ENCODE assay signal across 35 cellular contexts in genomic region chr15:29291067-29291466, GRCh38. TPM values are rescaled to one million over a fixed set of nuclear protein-coding genes. Genes with fewer than 3 reads are reported as not detected.
A peak's percentile ranks its signal among the peaks of the same experiment; 100 is the strongest.
DNase-seq lines count a peak whose midpoint lies in the region; ATAC-seq, FAIRE-seq and TF ChIP-seq lines count a peak whose summit lies in the region.
"Had no signal": no experiment of that assay in that cellular context is flagged by ENCODE, and none has a peak within 500 bp of the region (broad histone marks: within the 10 kb centered on the region; RNA-seq: fewer than 3 reads in every experiment).

No MANE protein-coding gene starts in this region.

- TF ChIP-seq EP300 in HepG2 (IDR thresholded peaks at IDR 0.05; ENCODE audit: low read depth in 2 of 2, low read length in 2 of 2) (no peak), HepG2 (CRISPR knock-in tag; IDR thresholded peaks at IDR 0.05; ENCODE audit: borderline replicate concordance) (no peak), K562 (IDR thresholded peaks at IDR 0.05; ENCODE audit: low read length) (no peak), esophagus muscularis mucosa (IDR thresholded peaks at IDR 0.05) (no peak)

- H3K79me2 ChIP-seq in HepG2 (ENCODE audit: insufficient read depth, low read length): no peaks in the 10 kb centered on the region
- H3K79me2 ChIP-seq in K562 (ENCODE audit: control insufficient read depth, insufficient read depth, low read length): no peaks in the 10 kb centered on the region

- H4K8ac ChIP-seq in neuronal stem cell (ENCODE audit: low read depth, low read length): peak overlapping the region; percentile 56

- H4K91ac ChIP-seq in neuronal stem cell (ENCODE audit: low read depth, low read length, poor library complexity): no peak overlapping the region

- TF ChIP-seq RAD21 in HepG2 (CRISPR knock-in tag; IDR thresholded peaks at IDR 0.05): no peak
- TF ChIP-seq RAD21 in K562 (CRISPR knock-in tag; conservative IDR thresholded peaks at IDR 0.05 in 1 of 2, IDR thresholded peaks at IDR 0.05 in 1 of 2): no peak

- no peak overlapping the region for H3K4ac ChIP-seq in neuronal stem cell (ENCODE audit: low read length)

- BruUV-seq in HepG2 (replicated peaks; lab: Mats Ljungman, UMichigan) (no TSS peak), K562 (replicated peaks; lab: Mats Ljungman, UMichigan) (no TSS peak)

- FAIRE-seq in HepG2 (lab: Jason Lieb, UNC) (no peak), K562 (lab: Jason Lieb, UNC) (no peak)
- FAIRE-seq: A204.1, A549, D721Med had no signal

- H3K4me2 ChIP-seq in HepG2 (ENCODE audit: low read depth, low read length) (no peak overlapping the region), K562 (ENCODE audit: insufficient read depth, low read length) (no peak overlapping the region), neuronal stem cell (ENCODE audit: insufficient read depth, low read length, poor library complexity, severe bottlenecking) (no peak overlapping the region)
- H3K4me2 ChIP-seq: A549; BLaER1; BLaER1 treated with 17β-estradiol and CSF1 and Interleukin-3, amounts not matched to agents 10 nM and 100 nM had no signal

- no peak overlapping the region for H2BK5ac ChIP-seq in neuronal stem cell (ENCODE audit: low read length)

- H4K20me1 ChIP-seq in HepG2 (ENCODE audit: insufficient read depth, low read length) (no peaks in the 10 kb centered on the region), K562 (replicated peaks; ENCODE audit: control insufficient read depth, insufficient read depth, low read length) (no peaks in the 10 kb centered on the region)
- H4K20me1 ChIP-seq: BLaER1; BLaER1 treated with 17β-estradiol and CSF1 and Interleukin-3, amounts not matched to agents 10 nM and 100 nM had no signal

- TF ChIP-seq CTCF in HepG2 (CRISPR knock-in tag; IDR thresholded peaks at IDR 0.05) (no peak), right lobe of liver (IDR thresholded peaks at IDR 0.05) (no peak), K562 (IDR thresholded peaks at IDR 0.05 in 2 of 3, conservative IDR thresholded peaks at IDR 0.05 in 1 of 3; ENCODE audit: insufficient read depth in 2 of 3, low read depth in 1 of 3, low read length in 3 of 3) (no peak), esophagus muscularis mucosa (IDR thresholded peaks at IDR 0.05) (no peak)

- no peak for DNase-seq in HepG2 (ENCODE audit: low spot score)
- no peak for DNase-seq in right lobe of liver
- no peak for DNase-seq in K562 (ENCODE audit: extremely low read depth in 1 of 4, low spot score in 3 of 4)
- peak; percentile 70 for DNase-seq in esophagus muscularis mucosa (ENCODE audit: extremely low spot score)
- no peak for DNase-seq in neuronal stem cell (ENCODE audit: low spot score)
- DNase-seq in G401 (ENCODE audit: low spot score): no peak
- DNase-seq in dermis blood vessel endothelial cell: no peak
- DNase-seq: 8988T; ACHN; AML-193; BE2C; C1 segment of cervical spinal cord; Caco-2; Calu3; CD4-positive, alpha-beta memory T cell; CD4-positive, alpha-beta T cell; CD4-positive, CD25-positive, alpha-beta regulatory T cell; CD8-positive, alpha-beta memory T cell; CD8-positive, alpha-beta T cell; COR-L47; DMS 273 treated with DMSO at 0.1 percent for 48 hours; DMS153; DMS53; DMS79; DMS79 treated with DMSO at 0.1 percent for 48 hours; DND-41; EL had no signal

- no peak overlapping the region for H3K23ac ChIP-seq in neuronal stem cell (ENCODE audit: low read depth, low read length, poor library complexity)

- H2BK12ac ChIP-seq in neuronal stem cell (ENCODE audit: low read length): no peak overlapping the region

- no peak overlapping the region for H2AK5ac ChIP-seq in neuronal stem cell (ENCODE audit: low read depth, low read length)

- no peak for TF ChIP-seq POLR2A in HepG2 (IDR thresholded peaks at IDR 0.05; ENCODE audit: insufficient read depth in 1 of 2, low read depth in 2 of 2, low read length in 2 of 2)
- TF ChIP-seq POLR2A in right lobe of liver (IDR thresholded peaks at IDR 0.05): no peak
- TF ChIP-seq POLR2A in K562 (conservative IDR thresholded peaks at IDR 0.05): no peak
- no peak for TF ChIP-seq POLR2A in esophagus muscularis mucosa (IDR thresholded peaks at IDR 0.05; ENCODE audit: low read depth)

- H3K4me1 ChIP-seq in HepG2 (ENCODE audit: insufficient read depth, low read length) (no peaks in the 10 kb centered on the region), right lobe of liver (no peaks in the 10 kb centered on the region), K562 (replicated peaks in 1 of 2; ENCODE audit: control insufficient read depth in 2 of 2, insufficient read depth in 2 of 2, low read length in 2 of 2) (no peaks in the 10 kb centered on the region; a peak in 1 of 5 replicates), esophagus muscularis mucosa (peaks cover 0 to 11% (median 5%) of the 10 kb centered on the region in 4 donors), neuronal stem cell (ENCODE audit: control insufficient read depth in 2 of 2, insufficient read depth in 1 of 2, low read depth in 1 of 2, low read length in 2 of 2) (no peaks in the 10 kb centered on the region)
- H3K4me1 ChIP-seq: A549; BE2C; BLaER1; BLaER1 treated with 17β-estradiol and CSF1 and Interleukin-3, amounts not matched to agents 10 nM and 100 nM; Caco-2 had no signal

- POLR2A ChIA-PET in HepG2 (lab: Yijun Ruan, JAX): interaction anchor here (0.6 kb wide), 1 partner anchor 8 kb away, joined by 4 read pairs; no protein-coding TSS in a partner anchor
- POLR2A ChIA-PET in K562 (lab: Yijun Ruan, JAX): interaction anchor here (1.3 kb wide), 1 partner anchor 11 kb away, joined by 4 read pairs; no protein-coding TSS in a partner anchor

- H3K36me3 ChIP-seq in HepG2 (replicated peaks in 1 of 2; ENCODE audit: control insufficient read depth in 1 of 2, insufficient read depth in 2 of 2, low read length in 2 of 2): no peaks in the 10 kb centered on the region
- no peaks in the 10 kb centered on the region for H3K36me3 ChIP-seq in right lobe of liver
- no peaks in the 10 kb centered on the region for H3K36me3 ChIP-seq in K562 (ENCODE audit: control insufficient read depth, insufficient read depth, low read length)
- H3K36me3 ChIP-seq in esophagus muscularis mucosa: no peaks in the 10 kb centered on the region
- H3K36me3 ChIP-seq in neuronal stem cell (replicated peaks in 1 of 2; ENCODE audit: control insufficient read depth in 2 of 2, insufficient read depth in 2 of 2, low read length in 2 of 2): no peaks in the 10 kb centered on the region
- H3K36me3 ChIP-seq: BE2C; BLaER1; BLaER1 treated with 17β-estradiol and CSF1 and Interleukin-3, amounts not matched to agents 10 nM and 100 nM had no signal

- H3K14ac ChIP-seq in neuronal stem cell (ENCODE audit: low read length): no peak overlapping the region

- H3K79me1 ChIP-seq in neuronal stem cell (ENCODE audit: low read depth, low read length): no peaks in the 10 kb centered on the region

- H3K27me3 ChIP-seq in HepG2 (ENCODE audit: control insufficient read depth in 1 of 2, insufficient read depth in 2 of 2, low read length in 2 of 2) (peaks cover 0 to 20% of the 10 kb centered on the region in 2 experiments; a peak in 2 of 5 replicates), right lobe of liver (no peaks in the 10 kb centered on the region), K562 (ENCODE audit: control insufficient read depth in 2 of 2, insufficient read depth in 2 of 2, low read length in 2 of 2) (peaks cover 15 to 24% of the 10 kb centered on the region in 2 experiments), esophagus muscularis mucosa (no peaks in the 10 kb centered on the region), neuronal stem cell (ENCODE audit: control insufficient read depth in 3 of 3, insufficient read depth in 3 of 3, low read depth in 1 of 3, low read length in 3 of 3) (peaks cover 0 to 2% (median 0%) of the 10 kb centered on the region in 3 experiments)
- H3K27me3 ChIP-seq: BLaER1; BLaER1 treated with 17β-estradiol and CSF1 and Interleukin-3, amounts not matched to agents 10 nM and 100 nM had no signal

- no peaks in the 10 kb centered on the region for H3K9me3 ChIP-seq in HepG2 (ENCODE audit: low read length)
- no peaks in the 10 kb centered on the region for H3K9me3 ChIP-seq in right lobe of liver
- H3K9me3 ChIP-seq in K562 (replicated peaks; ENCODE audit: control insufficient read depth, insufficient read depth, low read depth, low read length): no peaks in the 10 kb centered on the region
- H3K9me3 ChIP-seq in esophagus muscularis mucosa: no peaks in the 10 kb centered on the region
- H3K9me3 ChIP-seq in neuronal stem cell (replicated peaks in 1 of 2; ENCODE audit: control insufficient read depth in 2 of 2, insufficient read depth in 1 of 2, low read depth in 1 of 2, low read length in 2 of 2): no peaks in the 10 kb centered on the region
- H3K9me3 ChIP-seq: A549; BE2C; BLaER1; BLaER1 treated with 17β-estradiol and CSF1 and Interleukin-3, amounts not matched to agents 10 nM and 100 nM; Caco-2 had no signal

- H2AFZ ChIP-seq in HepG2 (ENCODE audit: low read length) (no peak overlapping the region), K562 (ENCODE audit: low read depth, low read length) (no peak overlapping the region), neuronal stem cell (ENCODE audit: low read length) (no peak overlapping the region)

- 4% methylated on average over 2 of the region's 2 CpGs for WGBS in HepG2 (ENCODE audit: low lambda C conversion rate)
- 29% methylated on average over 2 of the region's 2 CpGs for WGBS in right lobe of liver (ENCODE audit: insufficient coverage, low coverage, low lambda C conversion rate, missing lambda C conversion rate)
- 3% methylated on average over 2 of the region's 2 CpGs for WGBS in K562 (ENCODE audit: insufficient coverage, low coverage, missing lambda C conversion rate)
- WGBS in esophagus muscularis mucosa: 96% methylated on average over 2 of the region's 2 CpGs
- no CpG with 5 or more reads among the region's 2 CpGs for WGBS in neuronal stem cell (ENCODE audit: extremely low coverage in 2 of 2, insufficient read length in 2 of 2, insufficient replicate concordance in 1 of 2), 2 donors

- in situ Hi-C loops in HepG2 (cut with HindIII; ENCODE audit: extremely low pct_ligation_motif_present, low pct_unique_long_range_greater_than_20kb): no loop called here
- in situ Hi-C loops in K562 (cut with MboI): no loop called here
- in situ Hi-C loops in G401 (cut with HindIII; ENCODE audit: low sequenced_read_pairs): no loop called here

- H3K27ac ChIP-seq in HepG2 (ENCODE audit: extremely low read length, insufficient read depth, low read length) (no peak overlapping the region), right lobe of liver (no peak overlapping the region), K562 (ENCODE audit: extremely low read depth, low read depth, low read length) (no peak overlapping the region), esophagus muscularis mucosa (replicated peaks in 1 of 4) (no peak overlapping the region), neuronal stem cell (replicated peaks; ENCODE audit: low read length) (no peak overlapping the region)
- H3K27ac ChIP-seq: 22Rv1; A549; BLaER1; BLaER1 treated with 17β-estradiol and CSF1 and Interleukin-3, amounts not matched to agents 10 nM and 100 nM; C4-2B had no signal

- no peak overlapping the region for H2BK120ac ChIP-seq in neuronal stem cell (ENCODE audit: low read depth, low read length)

- H3K4me3 ChIP-seq in HepG2 (replicated peaks in 1 of 3; ENCODE audit: insufficient read depth in 1 of 3, low read depth in 2 of 3, low read length in 3 of 3) (no peak overlapping the region), right lobe of liver (no peak overlapping the region), K562 (no peak overlapping the region), esophagus muscularis mucosa (no peak overlapping the region), neuronal stem cell (ENCODE audit: low read length in 2 of 2) (no peak overlapping the region)
- H3K4me3 ChIP-seq: A549; BLaER1; BLaER1 treated with 17β-estradiol and CSF1 and Interleukin-3, amounts not matched to agents 10 nM and 100 nM had no signal

- intact Hi-C loops in HepG2 (cut with micrococcal nuclease; ENCODE audit: unreplicated experiment) (no loop called here), right lobe of liver (cut with DNase I) (no loop called here), K562 (cut with micrococcal nuclease) (no loop called here), esophagus muscularis mucosa (cut with DNase I) (no loop called here)

- no peak overlapping the region for H3K9ac ChIP-seq in HepG2 (ENCODE audit: insufficient read depth, low read depth, low read length)
- H3K9ac ChIP-seq in K562 (ENCODE audit: insufficient read depth in 1 of 2, low read depth in 2 of 2, low read length in 2 of 2): no peak overlapping the region
- no peak overlapping the region for H3K9ac ChIP-seq in neuronal stem cell (ENCODE audit: low read depth, low read length, poor library complexity)
- H3K9ac ChIP-seq: BLaER1; BLaER1 treated with 17β-estradiol and CSF1 and Interleukin-3, amounts not matched to agents 10 nM and 100 nM had no signal

- no peaks in the 10 kb centered on the region for H3K9me1 ChIP-seq in K562 (ENCODE audit: control insufficient read depth, insufficient read depth, low read length)

- no peak for ATAC-seq in HepG2
- ATAC-seq in right lobe of liver: no peak
- no peak for ATAC-seq in K562
- no peak for ATAC-seq in GM18519 (IDR thresholded peaks at IDR 0.05; ENCODE audit: low FRiP score, unreplicated experiment)
- ATAC-seq: A549; CD8-positive, alpha-beta T cell had no signal

- H2BK15ac ChIP-seq in neuronal stem cell (ENCODE audit: low read length): no peak overlapping the region

- no peak overlapping the region for H3K18ac ChIP-seq in neuronal stem cell (ENCODE audit: low read length)

- CTCF ChIA-PET in HepG2 (lab: Yijun Ruan, JAX; ENCODE audit: low intra/inter-chr PET ratio, low total read pairs) (no interaction called here), K562 (lab: Yijun Ruan, JAX; ENCODE audit: low intra/inter-chr PET ratio) (no interaction called here)

RNA-seq across cellular contexts. Expression of gene NSMCE3, which starts 21.4 kb away (rescaled TPM):
- total RNA-seq in HepG2 (2016; rRNA removed; fragmentation: Illumina TruSeq; extraction: Trizol): 3.0 and 3.7 TPM in 2 replicates
- 0.91 and 0.97 TPM in 2 replicates for total RNA-seq in HepG2 (2016; cell fraction: cytosol; rRNA removed; fragmentation: Illumina TruSeq; extraction: Trizol; ENCODE audit: low read depth)
- 2.9 and 3.3 TPM in 2 replicates for total RNA-seq in HepG2 (2016; cell fraction: insoluble cytoplasmic fraction; rRNA removed; fragmentation: Illumina TruSeq; extraction: Trizol)
- 1.7 and 1.8 TPM in 2 replicates for total RNA-seq in HepG2 (2016; cell fraction: membrane; rRNA removed; fragmentation: Illumina TruSeq; extraction: Trizol)
- total RNA-seq in HepG2 (2016; cell fraction: nucleus; rRNA removed; fragmentation: Illumina TruSeq; extraction: Trizol): 2.5 and 2.6 TPM in 2 replicates
- 2.9 and 3.0 TPM in 2 replicates for polyA plus RNA-seq in HepG2 (2011; rRNA removed)
- polyA plus RNA-seq in HepG2 (2011; cell fraction: cytosol; rRNA removed): 2.5 and 3.0 TPM in 2 replicates
- polyA plus RNA-seq in HepG2 (2011; cell fraction: nucleus; rRNA removed): 0.98 and 1.1 TPM in 2 replicates
- 2.1 and 2.9 TPM in 2 replicates for polyA plus RNA-seq in HepG2 (2012)
- polyA plus RNA-seq in HepG2 (2016; cell fraction: cytosol; fragmentation: Illumina TruSeq; extraction: Trizol; ENCODE audit: low read depth): 0.33 and 0.40 TPM in 2 replicates
- polyA plus RNA-seq in HepG2 (2016; cell fraction: insoluble cytoplasmic fraction; fragmentation: Illumina TruSeq; extraction: Trizol; ENCODE audit: low read depth): 4.0 and 4.1 TPM in 2 replicates
- 0.82 and 0.85 TPM in 2 replicates for polyA plus RNA-seq in HepG2 (2016; cell fraction: membrane; fragmentation: Illumina TruSeq; extraction: Trizol; ENCODE audit: low read depth)
- 5.6 and 6.0 TPM in 2 replicates for polyA plus RNA-seq in HepG2 (2016; cell fraction: nucleus; fragmentation: Illumina TruSeq; extraction: Trizol; ENCODE audit: insufficient read depth, low read depth)
- polyA minus RNA-seq in HepG2 (2011; rRNA and poly(A)+ RNA removed; ENCODE audit: low replicate concordance): 1.4 and 3.6 TPM in 2 replicates
- polyA minus RNA-seq in HepG2 (2011; cell fraction: cytosol; rRNA and poly(A)+ RNA removed): 1.8 and 1.9 TPM in 2 replicates
- 1.3 and 1.4 TPM in 2 replicates for polyA minus RNA-seq in HepG2 (2011; cell fraction: nucleus; rRNA and poly(A)+ RNA removed)
- 1 to 10 TPM; 2.2 to 4.4 (median 3.1) TPM for total RNA-seq in right lobe of liver
- 4.2 and 4.7 TPM in 2 replicates for total RNA-seq in K562 (2011; cell fraction: chromatin; rRNA removed; ENCODE audit: low replicate concordance)
- 6.4 and 7.8 TPM in 2 replicates for total RNA-seq in K562 (2011; cell fraction: nucleolus; rRNA removed)
- total RNA-seq in K562 (2011; cell fraction: nucleoplasm; rRNA removed): 6.1 and 6.6 TPM in 2 replicates
- total RNA-seq in K562 (2014; rRNA removed): 8.4 and 8.7 TPM in 2 replicates
- total RNA-seq in K562 (2014; rRNA removed; fragmentation: Illumina TruSeq; extraction: Trizol): 4.9 and 5.4 TPM in 2 replicates
- total RNA-seq in K562 (2015; rRNA removed; fragmentation: Illumina TruSeq; extraction: Trizol): 6.1 and 6.8 TPM in 2 replicates
- total RNA-seq in K562 (2021): 5.2 and 5.6 TPM in 2 replicates
- polyA plus RNA-seq in K562 (2011; rRNA removed): 4.1 TPM in 2 replicates
- 4.2 and 5.5 TPM in 2 replicates for polyA plus RNA-seq in K562 (2011; cell fraction: cytosol; rRNA removed)
- 2.9 and 3.7 TPM in 2 replicates for polyA plus RNA-seq in K562 (2011; cell fraction: nucleus; rRNA removed)
- polyA plus RNA-seq in K562 (2012): 4.1 and 5.1 TPM in 2 replicates
- polyA plus RNA-seq in K562 (2014; fragmentation: Illumina TruSeq; extraction: Trizol): 5.5 and 6.5 TPM in 2 replicates
- under 1 TPM; 0.92 to 0.93 TPM for polyA plus RNA-seq in K562 (2014; fragmentation: Nextera tagmentation; extraction: Ambion mirVana)
- polyA plus RNA-seq in K562 (2014; rRNA removed): 6.2 and 6.5 TPM in 2 replicates
- 2.5 and 2.7 TPM in 2 replicates for polyA minus RNA-seq in K562 (2011; rRNA and poly(A)+ RNA removed)
- 2.2 and 2.9 TPM in 2 replicates for polyA minus RNA-seq in K562 (2011; cell fraction: cytosol; rRNA and poly(A)+ RNA removed)
- 1.6 and 3.8 TPM in 2 replicates for polyA minus RNA-seq in K562 (2011; cell fraction: nucleus; rRNA and poly(A)+ RNA removed)
- total RNA-seq in esophagus muscularis mucosa: 10 to 100 TPM in 3 of 4 donors, 1 to 10 TPM in 1; 8.3 to 18.4 (median 15.7) TPM
- 13.4 TPM for polyA plus RNA-seq in neuronal stem cell (2013, experiment 1 of 2)
- 12.9 TPM for polyA plus RNA-seq in neuronal stem cell (2013, experiment 2 of 2)
- 10.0 and 15.1 TPM in 2 replicates for total RNA-seq in G401 (2014; rRNA removed; shearing (Covaris generic))
- total RNA-seq in dermis blood vessel endothelial cell: 5.9 and 8.3 TPM in 2 replicates

Comparison
In these comparisons a context has a peak if more than half of its experiments do, and no peak if none do; other contexts are left out.
1. Of the 241 proteins assayed by ChIP-seq in both HepG2 and K562: peak only in HepG2: none; only in K562: none; in both: ZNF12; in neither: 240.